10 cellular contexts compared by ENCODE assay signal in genomic region chr1:183630748-183631147, GRCh38. TPM values are rescaled to one million over a fixed set of nuclear protein-coding genes. Genes with fewer than 3 reads are reported as not detected.
A peak's percentile ranks its signal among the peaks of the same experiment; 100 is the strongest.
DNase-seq lines count a peak whose midpoint lies in the region; ATAC-seq, FAIRE-seq and TF ChIP-seq lines count a peak whose summit lies in the region.
"Had no signal": no experiment of that assay in that cellular context is flagged by ENCODE, and none has a peak within 500 bp of the region (broad histone marks: within the 10 kb centered on the region; RNA-seq: fewer than 3 reads in every experiment).

No MANE protein-coding gene starts in this region.

- no peak for TF ChIP-seq POLR2A in H54 (IDR thresholded peaks at IDR 0.05; ENCODE audit: low read depth, low read length)

- H3K27ac Mint-ChIP-seq in MCF 10A (ENCODE audit: low read depth, unreplicated experiment) (peak overlapping the region; percentile 7), natural killer cell (peak overlapping the region; percentile 25 to 27), neural progenitor cell (no peak overlapping the region)

- H3K27me3 Mint-ChIP-seq in MCF 10A (ENCODE audit: insufficient read depth, unreplicated experiment) (no peaks in the 10 kb centered on the region), natural killer cell (ENCODE audit: low read depth in 2 of 2) (no peaks in the 10 kb centered on the region), neural progenitor cell (ENCODE audit: insufficient read depth, low read depth) (peaks cover 5% of the 10 kb centered on the region)

- peak; percentile 83 for FAIRE-seq in H54 (lab: Jason Lieb, UNC)
- FAIRE-seq: islet of Langerhans had no signal

- H3K36me3 Mint-ChIP-seq in MCF 10A (ENCODE audit: insufficient read depth, unreplicated experiment): peaks cover 65% of the 10 kb centered on the region
- peaks cover 11% of the 10 kb centered on the region for H3K36me3 Mint-ChIP-seq in natural killer cell
- peaks cover 10% of the 10 kb centered on the region for H3K36me3 Mint-ChIP-seq in neural progenitor cell

- peaks cover 11% of the 10 kb centered on the region for H3F3A ChIP-seq in neural progenitor cell (ENCODE audit: low read depth)

- H3K27me3 ChIP-seq in ACC112 (ENCODE audit: insufficient read depth, low read length) (no peaks in the 10 kb centered on the region), neural progenitor cell (no peaks in the 10 kb centered on the region)

- peaks cover 74% of the 10 kb centered on the region for H3K79me2 ChIP-seq in ACC112 (ENCODE audit: control insufficient read depth, insufficient read depth, low read length, unreplicated experiment)
- H3K79me2 ChIP-seq in neural progenitor cell (ENCODE audit: low read depth): peaks cover 37% of the 10 kb centered on the region

- H3K36me3 ChIP-seq in ACC112 (ENCODE audit: insufficient read depth, low read length) (peaks cover 27% of the 10 kb centered on the region), neural progenitor cell (peaks cover 28% of the 10 kb centered on the region), mucosa of descending colon (ENCODE audit: low read depth) (no peaks in the 10 kb centered on the region)

- H3K4me1 Mint-ChIP-seq in MCF 10A (ENCODE audit: insufficient read depth, unreplicated experiment) (peaks cover 20% of the 10 kb centered on the region), natural killer cell (peaks cover 47 to 73% of the 10 kb centered on the region in 2 donors), neural progenitor cell (peaks cover 25% of the 10 kb centered on the region)

- no peak overlapping the region for H3K4me2 ChIP-seq in neural progenitor cell

- no TSS peak for BruUV-seq in MCF 10A (replicated peaks; lab: Mats Ljungman, UMichigan)

- no peaks in the 10 kb centered on the region for H3K9me3 Mint-ChIP-seq in MCF 10A (ENCODE audit: unreplicated experiment)
- no peaks in the 10 kb centered on the region for H3K9me3 Mint-ChIP-seq in natural killer cell
- H3K9me3 Mint-ChIP-seq in neural progenitor cell: no peaks in the 10 kb centered on the region

- CTCF ChIA-PET in MCF 10A (lab: Yijun Ruan, JAX): interaction anchor here (1.1 to 4.8 kb wide), 7 partner anchors 8 to 396 kb away, joined by 3 to 32 read pairs (median 12); no protein-coding TSS in a partner anchor

- H4K20me1 ChIP-seq in neural progenitor cell (ENCODE audit: low read depth): peaks cover 30% of the 10 kb centered on the region

- H3K9ac ChIP-seq in neural progenitor cell: no peak overlapping the region

- ATAC-seq in natural killer cell (no peak), HG03432 (IDR thresholded peaks at IDR 0.05; ENCODE audit: unreplicated experiment) (no peak), mucosa of descending colon (no peak)

- H3K4me1 ChIP-seq in ACC112 (ENCODE audit: control insufficient read depth, insufficient read depth, low read length, unreplicated experiment): peaks cover 43% of the 10 kb centered on the region
- peaks cover 28% of the 10 kb centered on the region for H3K4me1 ChIP-seq in neural progenitor cell
- peaks cover 36% of the 10 kb centered on the region for H3K4me1 ChIP-seq in mucosa of descending colon (ENCODE audit: low read depth)

- H3K4me3 Mint-ChIP-seq in MCF 10A (ENCODE audit: unreplicated experiment): peak overlapping the region; percentile 51
- H3K4me3 Mint-ChIP-seq in natural killer cell: peak overlapping the region; percentile 49
- no peak overlapping the region for H3K4me3 Mint-ChIP-seq in neural progenitor cell

- H2AFZ ChIP-seq in ACC112 (ENCODE audit: low read length, unreplicated experiment) (no peak overlapping the region), neural progenitor cell (replicated peaks) (no peak overlapping the region)

- TF ChIP-seq CTCF in MCF 10A (IDR thresholded peaks at IDR 0.05; ENCODE audit: unreplicated experiment) (no peak), natural killer cell (IDR thresholded peaks at IDR 0.05) (no peak), neural progenitor cell (IDR thresholded peaks at IDR 0.05) (no peak), mucosa of descending colon (IDR thresholded peaks at IDR 0.05) (no peak)

- no peaks in the 10 kb centered on the region for H3K9me3 ChIP-seq in neural progenitor cell (ENCODE audit: low read depth)
- no peaks in the 10 kb centered on the region for H3K9me3 ChIP-seq in mucosa of descending colon

- POLR2A ChIA-PET in MCF 10A (lab: Yijun Ruan, JAX): interaction anchor here (1.7 to 7.4 kb wide), 3 partner anchors 10 to 160 kb away, joined by 6 to 67 read pairs (median 64); partner anchors contain the start of gene SMG7

- peak overlapping the region; percentile 36 for H3K27ac ChIP-seq in ACC112 (ENCODE audit: low read depth, low read length)
- no peak overlapping the region for H3K27ac ChIP-seq in neural progenitor cell

- intact Hi-C loops in MCF 10A (cut with micrococcal nuclease) (loop anchor here (10.0 kb wide), 1 partner anchor 754 kb away; the partner anchor contains the start of gene C1orf21), natural killer cell (cut with micrococcal nuclease) (no loop called here), mucosa of descending colon (cut with DNase I, micrococcal nuclease) (no loop called here)

- no peak for DNase-seq in H54 (ENCODE audit: insufficient read length, low spot score)
- peak; percentile 20 for DNase-seq in MCF 10A (ENCODE audit: unreplicated experiment)
- no peak for DNase-seq in natural killer cell
- DNase-seq in neural progenitor cell (ENCODE audit: low spot score): no peak
- no peak for DNase-seq in mucosa of descending colon
- no peak for DNase-seq in OCI-M2 (lab: John Stamatoyannopoulos, UW; ENCODE audit: unreplicated experiment)

- H3K4me3 ChIP-seq in ACC112 (ENCODE audit: low read depth, low read length): peak overlapping the region; percentile 54
- no peak overlapping the region for H3K4me3 ChIP-seq in neural progenitor cell
- H3K4me3 ChIP-seq in mucosa of descending colon: no peak overlapping the region

RNA-seq across cellular contexts. Expression of gene ARPC5, which starts 4.8 kb away (rescaled TPM):
- 195 and 240 TPM in 2 replicates for total RNA-seq in MCF 10A (2022)
- 100 to 1,000 TPM; 103 to 120 (median 113) TPM for total RNA-seq in natural killer cell
- 90.1 and 131 TPM in 2 replicates for total RNA-seq in neural progenitor cell (ENCODE audit: low replicate concordance)
- 100 to 1,000 TPM; 101 to 158 (median 123) TPM for total RNA-seq in mucosa of descending colon

RNA-seq across cellular contexts. Expression of gene APOBEC4, which starts 22.4 kb away (rescaled TPM):
- total RNA-seq in MCF 10A (2022) (not detected in 2 replicates), natural killer cell (not detected), neural progenitor cell (ENCODE audit: low replicate concordance) (not detected in 2 replicates), mucosa of descending colon (under 1 TPM in 1 of 3 donors, not detected in 2; 0.55 TPM)
- total RNA-seq: T-helper 1 cell treated with Interleukin-12 subunit alpha and Interleukin-12 subunit beta and Interleukin-4 antibody, amounts not matched to agents 30 ng/mL and 1 ng/mL, for 36 hours had no signal

RNA-seq across cellular contexts. Expression of gene NCF2, which starts 40.5 kb away (rescaled TPM):
- total RNA-seq in MCF 10A (2022) (4.9 and 8.7 TPM in 2 replicates), natural killer cell (10 to 100 TPM; 10.4 to 21.7 (median 14.8) TPM), neural progenitor cell (ENCODE audit: low replicate concordance) (not detected in 2 replicates), mucosa of descending colon (1 to 10 TPM; 2.0 to 8.9 (median 8.3) TPM)
